In genomic region chr12:57222286-57223190, GRCh38 we compare ENCODE assay signal across 16 cellular contexts. TPM values are rescaled to one million over a fixed set of nuclear protein-coding genes. Genes with fewer than 3 reads are reported as not detected.
DNase-seq lines count a peak whose midpoint lies in the region; ATAC-seq and TF ChIP-seq lines count a peak whose summit lies in the region.
"Had no signal": no experiment of that assay in that cellular context is flagged by ENCODE, and none has a peak within 500 bp of the region (broad histone marks: within the 10 kb centered on the region; RNA-seq: fewer than 3 reads in every experiment).

No MANE protein-coding gene starts in this region.

- ATAC-seq in central memory CD8-positive, alpha-beta T cell (replicated peaks; ENCODE audit: extremely low read depth, poor library complexity, severe bottlenecking): no peak
- ATAC-seq in left colon: no peak

- DNase-seq in NCI-H82 (lab: John Stamatoyannopoulos, UW) (peak; percentile 70), NCI-H82 treated with DMSO at 0.1 percent for 48 hours (lab: John Stamatoyannopoulos, UW; ENCODE audit: unreplicated experiment) (no peak), neural crest cell (ENCODE audit: low read depth, low spot score) (no peak), putamen (ENCODE audit: low spot score) (no peak), GF-D8 (lab: John Stamatoyannopoulos, UW) (no peak), left colon (no peak)
- DNase-seq in central memory CD8-positive, alpha-beta T cell (ENCODE audit: low spot score in 2 of 2): no peak
- DNase-seq: Caco-2, DMS79, GOT3, MG63, NCI-H1092 treated with DMSO at 0.1 percent for 48 hours, NCI-H187, OCI-M1, RPMI8226 had no signal

- H3K36me3 Mint-ChIP-seq in IgD-negative memory B cell: peaks cover 2% of the 10 kb centered on the region
- H3K36me3 Mint-ChIP-seq in central memory CD8-positive, alpha-beta T cell (ENCODE audit: insufficient read depth): peaks cover 16% of the 10 kb centered on the region
- H3K36me3 Mint-ChIP-seq in neural crest cell (ENCODE audit: low read depth): no peaks in the 10 kb centered on the region

- intact Hi-C loops in left colon (cut with DNase I, micrococcal nuclease): no loop called here

- H3K27me3 Mint-ChIP-seq in IgD-negative memory B cell (peaks cover 70% of the 10 kb centered on the region), neural crest cell (ENCODE audit: low read depth) (peaks cover 93% of the 10 kb centered on the region)
- peaks cover 99% of the 10 kb centered on the region for H3K27me3 Mint-ChIP-seq in central memory CD8-positive, alpha-beta T cell

- H3K27ac Mint-ChIP-seq in IgD-negative memory B cell: peak overlapping the region in 2 of 3 donors; percentile 20 to 24
- peak overlapping the region; percentile 49 for H3K27ac Mint-ChIP-seq in central memory CD8-positive, alpha-beta T cell (ENCODE audit: low read depth)
- no peak overlapping the region for H3K27ac Mint-ChIP-seq in neural crest cell (ENCODE audit: unreplicated experiment)

- H3K4me3 Mint-ChIP-seq in IgD-negative memory B cell (peak overlapping the region in 2 of 4 donors; percentile 4 to 65), neural crest cell (peak overlapping the region; percentile 5)
- H3K4me3 Mint-ChIP-seq in central memory CD8-positive, alpha-beta T cell: peak overlapping the region; percentile 10

- H3K4me1 Mint-ChIP-seq in IgD-negative memory B cell (peaks cover 10 to 36% (median 33%) of the 10 kb centered on the region in 3 donors), neural crest cell (peaks cover 51% of the 10 kb centered on the region)
- peaks cover 58% of the 10 kb centered on the region for H3K4me1 Mint-ChIP-seq in central memory CD8-positive, alpha-beta T cell

- H3K9me3 Mint-ChIP-seq in IgD-negative memory B cell: no peaks in the 10 kb centered on the region
- H3K9me3 Mint-ChIP-seq in central memory CD8-positive, alpha-beta T cell: no peaks in the 10 kb centered on the region
- H3K9me3 Mint-ChIP-seq in neural crest cell: no peaks in the 10 kb centered on the region

- TF ChIP-seq CTCF in neural crest cell (conservative IDR thresholded peaks at IDR 0.05): no peak

RNA-seq across cellular contexts. Expression of gene NXPH4, which starts 5.9 kb away (rescaled TPM):
- polyA plus RNA-seq in IgD-negative memory B cell: 8.3 TPM
- total RNA-seq in neural crest cell: 0.71 and 0.91 TPM in 2 replicates
- not detected for total RNA-seq in left colon

RNA-seq across cellular contexts. Expression of gene SHMT2, which starts 7.0 kb away (rescaled TPM):
- polyA plus RNA-seq in IgD-negative memory B cell: 176 TPM
- total RNA-seq in neural crest cell (225 and 230 TPM in 2 replicates), left colon (10 to 100 TPM; 45.3 to 58.8 TPM)

RNA-seq across cellular contexts. Expression of gene STAC3, which starts 28.4 kb away (rescaled TPM):
- 2.4 TPM for polyA plus RNA-seq in IgD-negative memory B cell
- total RNA-seq in neural crest cell (3.8 and 4.1 TPM in 2 replicates), left colon (1 to 10 TPM; 2.0 to 4.2 TPM)
